ENCODE assay signal across 9 cellular contexts in the genomic region with DNA sequence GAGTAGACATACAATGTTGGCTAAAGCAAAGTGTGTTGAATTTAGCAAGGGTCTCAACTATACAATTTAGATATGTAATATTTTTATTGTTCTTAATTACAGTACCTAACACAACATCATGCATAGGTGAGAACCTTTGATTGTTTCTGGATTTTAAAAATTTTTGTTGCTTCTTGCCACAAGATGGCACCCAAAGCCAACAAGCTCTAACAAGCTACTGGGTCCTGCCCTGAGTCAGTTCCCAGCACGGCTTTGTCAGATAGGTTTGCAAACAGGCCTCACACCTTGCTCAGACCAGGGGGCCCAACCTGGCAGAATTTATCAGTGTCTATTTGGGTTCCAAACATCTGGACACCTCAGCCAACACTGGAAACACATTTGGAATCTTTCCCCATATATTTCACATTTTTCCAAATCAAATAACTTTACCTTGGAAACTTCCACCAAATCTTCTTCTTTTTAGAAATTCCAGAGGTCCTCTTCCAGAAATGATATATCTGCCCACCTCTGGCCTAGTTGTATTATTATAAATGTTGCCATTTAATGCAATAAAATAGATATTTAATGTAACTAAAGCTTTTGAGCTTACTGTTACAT. TPM values are rescaled to one million over a fixed set of nuclear protein-coding genes. Genes with fewer than 3 reads are reported as not detected.
DNase-seq lines count a peak whose midpoint lies in the region; ATAC-seq and TF ChIP-seq lines count a peak whose summit lies in the region.
"Had no signal": no experiment of that assay in that cellular context is flagged by ENCODE, and none has a peak within 500 bp of the region (broad histone marks: within the 10 kb centered on the region; RNA-seq: fewer than 3 reads in every experiment).

No MANE protein-coding gene starts in this region.

- H3K9me3 ChIP-seq in PC-3 (ENCODE audit: low read length) (no peaks in the 10 kb centered on the region), vagina (no peaks in the 10 kb centered on the region)
- H3K9me3 ChIP-seq: mucosa of descending colon had no signal

- no peaks in the 10 kb centered on the region for H4K20me1 ChIP-seq in PC-3 (ENCODE audit: low read length)

- H3K9ac ChIP-seq in PC-3 (ENCODE audit: low read length), result no peak overlapping the region

- peak; percentile 80 for TF ChIP-seq CTCF in PC-3 (conservative IDR thresholded peaks at IDR 0.05; ENCODE audit: low read depth, low read length)
- TF ChIP-seq CTCF in fibroblast of the aortic adventitia (IDR thresholded peaks at IDR 0.05; ENCODE audit: insufficient read depth, low read length), result peak; percentile 40
- TF ChIP-seq CTCF in vagina (IDR thresholded peaks at IDR 0.05), result peak in 1 of 3 experiments; percentile 30

- H3K79me2 ChIP-seq in PC-3 (ENCODE audit: low read length), result no peaks in the 10 kb centered on the region

- H3K27me3 ChIP-seq in PC-3 (ENCODE audit: low read length) (peaks cover 47% of the 10 kb centered on the region), vagina (no peaks in the 10 kb centered on the region)

- no peaks in the 10 kb centered on the region for H3K9me2 ChIP-seq in PC-3 (replicated peaks; ENCODE audit: low read length)

- POLR2A ChIA-PET in PC-3 (lab: Charles Lee; ENCODE audit: unreplicated experiment), result no interaction called here

- H3K27ac ChIP-seq in PC-3 (ENCODE audit: low read length) (no peak overlapping the region), vagina (no peak overlapping the region)

- TF ChIP-seq POLR2A in vagina (IDR thresholded peaks at IDR 0.05), result no peak

- H2AFZ ChIP-seq in PC-3 (ENCODE audit: low read length), result no peak overlapping the region

- intact Hi-C loops in PC-3 (cut with micrococcal nuclease) (loop anchor here (1.0 kb wide), 1 partner anchor 195 kb away; no protein-coding TSS in a partner anchor), vagina (cut with DNase I) (no loop called here)

- DNase-seq in DMS 273 (lab: John Stamatoyannopoulos, UW; ENCODE audit: unreplicated experiment), result peak; percentile 80
- peak; percentile 23 for DNase-seq in HT1080 (ENCODE audit: low read depth)
- DNase-seq in PC-3, result peak; percentile 74
- DNase-seq in fibroblast of the aortic adventitia (ENCODE audit: low read depth), result peak; percentile 49
- peak; percentile 4 for DNase-seq in skeletal muscle cell (ENCODE audit: low read depth)
- DNase-seq in activated T-cell treated with anti-CD3 and anti-CD28 coated beads, Interleukin-2, amount 50 U/mL, for 1 hour, result no peak
- no peak for DNase-seq in vagina (ENCODE audit: extremely low spot score in 2 of 2)

- no TSS peak for BruUV-seq in PC-3 (replicated peaks; lab: Mats Ljungman, UMichigan)

- CTCF ChIA-PET in PC-3 (lab: Charles Lee), result interaction anchor here (0.5 to 1.0 kb wide), 4 partner anchors 167 to 1167 kb away, joined by 3 to 5 read pairs (median 4); no protein-coding TSS in a partner anchor

- H3K4me1 ChIP-seq in PC-3 (ENCODE audit: insufficient read depth, low read length) (no peaks in the 10 kb centered on the region), vagina (no peaks in the 10 kb centered on the region)

- ATAC-seq in PC-3 (peak; percentile 76), GM19035 (IDR thresholded peaks at IDR 0.05; ENCODE audit: unreplicated experiment) (no peak)
- ATAC-seq: mucosa of descending colon had no signal

- H3F3A ChIP-seq in PC-3 (ENCODE audit: low read length, unreplicated experiment), result no peaks in the 10 kb centered on the region

- H3K4me3 ChIP-seq in PC-3 (ENCODE audit: low read length), result no peak overlapping the region
- H3K4me3 ChIP-seq in fibroblast of the aortic adventitia (ENCODE audit: low read depth, low read length), result no peak overlapping the region
- H3K4me3 ChIP-seq in skeletal muscle cell (ENCODE audit: low read depth, low read length), result no peak overlapping the region
- no peak overlapping the region for H3K4me3 ChIP-seq in vagina
- H3K4me3 ChIP-seq: mucosa of descending colon had no signal

- H3K36me3 ChIP-seq in PC-3 (ENCODE audit: low read depth, low read length), result no peaks in the 10 kb centered on the region
- H3K36me3 ChIP-seq in vagina, result no peaks in the 10 kb centered on the region

- no peak overlapping the region for H3K4me2 ChIP-seq in PC-3 (ENCODE audit: low read length)

RNA-seq across cellular contexts. Expression of gene EGFLAM, which starts 49.5 kb away (rescaled TPM):
- 0.13 TPM in 1 of 2 replicates, not detected in the other for total RNA-seq in HT1080 (2014; rRNA removed; shearing (Covaris generic))
- polyA plus RNA-seq in HT1080 (2015; cell fraction: cytosol; rRNA removed), result not detected in 2 replicates
- polyA plus RNA-seq in HT1080 (2015; cell fraction: nucleus; rRNA removed), result not detected in 2 replicates
- total RNA-seq in PC-3 (2014; rRNA removed) (not detected in 2 replicates), fibroblast of the aortic adventitia (ENCODE audit: low replicate concordance) (0.08 and 16.2 TPM in 2 replicates), vagina (15.2 TPM)

Comparison
In these comparisons a context has a peak if more than half of its experiments do, and no peak if none do; other contexts are left out.
1. DNase-seq: peak in DMS 273 (single experiment), HT1080 (single experiment), PC-3 (single experiment), fibroblast of the aortic adventitia (single experiment) and skeletal muscle cell (single experiment); none in activated T-cell treated with anti-CD3 and anti-CD28 coated beads, Interleukin-2, amount 50 U/mL, for 1 hour (single experiment) and vagina (0 of 2).